In the genomic region with DNA sequence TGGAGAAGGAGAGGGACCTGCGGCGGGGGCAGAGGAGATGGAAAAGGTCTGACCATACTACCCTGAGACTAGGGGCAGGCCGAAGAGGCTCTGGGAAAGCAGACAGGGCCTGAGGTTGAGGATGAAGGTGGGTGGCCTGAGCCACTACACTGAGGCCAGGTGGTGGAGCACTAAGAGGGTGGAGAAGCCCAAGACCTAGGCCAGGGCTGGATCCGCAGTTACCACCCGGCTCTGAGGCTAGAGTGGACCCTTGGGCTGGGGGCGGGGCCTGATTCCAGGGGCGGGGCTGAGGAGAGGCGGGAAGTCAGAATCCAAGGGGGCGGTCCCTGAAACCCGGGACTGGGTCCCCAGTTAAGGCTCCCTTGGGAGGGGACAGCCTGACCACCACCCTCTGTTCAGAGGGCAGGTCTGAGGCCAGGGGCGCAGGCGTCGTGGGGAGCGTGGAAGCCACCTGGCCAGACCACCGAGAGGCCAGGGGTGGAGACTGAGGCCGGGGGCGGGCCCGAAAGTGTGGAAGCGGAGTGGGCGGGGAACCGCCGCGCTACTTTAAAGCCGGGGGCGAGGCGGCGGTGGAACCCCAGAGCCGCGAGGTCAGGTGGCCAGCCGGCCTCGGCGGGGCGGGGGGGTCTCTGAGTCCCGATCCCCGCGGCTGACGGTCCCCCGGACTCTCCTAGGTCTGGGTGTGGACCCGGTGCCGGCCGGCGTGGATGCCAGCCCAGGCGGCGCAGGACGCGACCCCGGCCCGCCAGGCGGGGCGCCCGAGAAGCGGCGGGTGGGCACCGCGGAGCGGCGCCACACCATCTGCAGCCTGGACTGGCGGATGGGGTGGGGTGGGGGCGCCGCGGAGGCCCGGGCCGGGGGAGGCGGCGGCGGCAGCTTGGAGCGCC, we compare ENCODE assay signal across 8 cellular contexts. TPM values are rescaled to one million over a fixed set of nuclear protein-coding genes. Genes with fewer than 3 reads are reported as not detected.
DNase-seq lines count a peak whose midpoint lies in the region; FAIRE-seq and TF ChIP-seq lines count a peak whose summit lies in the region.

No MANE protein-coding gene starts in this region.

- no peaks in the 10 kb centered on the region for H3K79me2 ChIP-seq in H1 (ENCODE audit: control insufficient read depth in 1 of 2, insufficient read depth in 2 of 2, low read length in 2 of 2)
- H3K79me2 ChIP-seq in neural cell (replicated peaks; ENCODE audit: insufficient read depth, low read length): no peaks in the 10 kb centered on the region

- peak overlapping the region; percentile 93 for H4K5ac ChIP-seq in H1 (ENCODE audit: insufficient read length, low read depth, low read length)

- H3K4me1 ChIP-seq in H1 (replicated peaks in 1 of 4; ENCODE audit: control insufficient read depth in 3 of 4, insufficient read depth in 4 of 4, low read length in 3 of 4) (peaks cover 0 to 10% (median 7%) of the 10 kb centered on the region in 4 experiments; a peak in 5 of 7 replicates), tibial artery (peaks cover 0 to 20% (median 14%) of the 10 kb centered on the region in 4 donors)

- intact Hi-C loops in tibial artery (cut with DNase I; ENCODE audit: low total_unique reads): no loop called here

- peak overlapping the region; percentile 82 to 100 for H3K4me2 ChIP-seq in H1 (ENCODE audit: insufficient read depth in 1 of 2, low read depth in 2 of 2, low read length in 2 of 2)
- peak overlapping the region; percentile 56 for H3K4me2 ChIP-seq in neural cell (ENCODE audit: low read length)

- peaks cover 8% of the 10 kb centered on the region for H3K23me2 ChIP-seq in H1 (ENCODE audit: low read depth, low read length)

- H2BK15ac ChIP-seq in H1 (ENCODE audit: low read length): peak overlapping the region; percentile 99; the same call in 1 of the 2 replicates

- H3F3A ChIP-seq in neural cell (ENCODE audit: insufficient read depth, low read length, poor library complexity, severe bottlenecking): no peaks in the 10 kb centered on the region

- TF ChIP-seq POLR2A in H1 (IDR thresholded peaks at IDR 0.05; ENCODE audit: control extremely low read depth in 1 of 2, low read depth in 2 of 2, low read length in 2 of 2): peak; percentile 83 to 84; a peak in 2 of 3 replicates

- H4K20me1 ChIP-seq in H1 (replicated peaks in 1 of 2; ENCODE audit: control insufficient read depth in 1 of 2, insufficient read depth in 2 of 2, low read length in 2 of 2) (no peaks in the 10 kb centered on the region), neural cell (ENCODE audit: insufficient read depth) (no peaks in the 10 kb centered on the region)

- H3K27me3 ChIP-seq in H1 (replicated peaks in 1 of 4; ENCODE audit: control insufficient read depth in 3 of 4, extremely low read depth in 1 of 4, insufficient read depth in 3 of 4, low read length in 3 of 4) (peaks cover 0 to 8% (median under 1%) of the 10 kb centered on the region in 4 experiments; a peak in 4 of 7 replicates), neural cell (ENCODE audit: insufficient read depth, low read depth, low read length) (peaks cover 38% of the 10 kb centered on the region), tibial artery (peaks cover 0 to 84% of the 10 kb centered on the region in 2 donors)

- peak overlapping the region; percentile 60 for H4K8ac ChIP-seq in H1 (ENCODE audit: extremely low read depth, insufficient read depth, low read length)

- no peaks in the 10 kb centered on the region for H3K36me3 ChIP-seq in H1 (ENCODE audit: control insufficient read depth in 2 of 4, insufficient read depth in 4 of 4, low read length in 3 of 4)
- H3K36me3 ChIP-seq in neural cell (ENCODE audit: insufficient read depth, low read length): no peaks in the 10 kb centered on the region
- no peaks in the 10 kb centered on the region for H3K36me3 ChIP-seq in tibial artery

- H3K4me3 ChIP-seq in H1 (ENCODE audit: extremely low read depth in 1 of 4, insufficient read depth in 2 of 4, low read depth in 3 of 4, low read length in 4 of 4) (peak overlapping the region; percentile 67 to 89 (median 76)), neural cell (ENCODE audit: low read length) (peak overlapping the region; percentile 69), tibial artery (peak overlapping the region; percentile 36 to 47)

- H3K27ac ChIP-seq in H1 (ENCODE audit: low read depth, low read length) (peak overlapping the region; percentile 73; the same call in 1 of the 2 replicates), neural cell (ENCODE audit: low read length) (no peak overlapping the region), tibial artery (no peak overlapping the region)

- no peak overlapping the region for H3K14ac ChIP-seq in H1 (ENCODE audit: insufficient read length)

- no peak overlapping the region for H2BK120ac ChIP-seq in H1 (replicated peaks; ENCODE audit: low read depth, low read length)

- H3K79me1 ChIP-seq in H1 (ENCODE audit: low read depth, low read length): no peaks in the 10 kb centered on the region

- TF ChIP-seq RAD21 in H1 (IDR thresholded peaks at IDR 0.05 in 1 of 2, conservative IDR thresholded peaks at IDR 0.05 in 1 of 2; ENCODE audit: low read depth in 2 of 2, low read length in 2 of 2) (no peak), neural cell (conservative IDR thresholded peaks at IDR 0.05) (no peak)

- no peaks in the 10 kb centered on the region for H3K9me2 ChIP-seq in neural cell (ENCODE audit: insufficient read depth, low read length)

- DNase-seq in NCI-H1436 (lab: John Stamatoyannopoulos, UW) (peak; percentile 85), NCI-H1436 treated with DMSO at 0.1 percent for 48 hours (lab: John Stamatoyannopoulos, UW) (no peak), NCI-H2196 (lab: John Stamatoyannopoulos, UW; ENCODE audit: unreplicated experiment) (peak; percentile 90), H1 (ENCODE audit: low read depth in 1 of 2, low spot score in 2 of 2) (peak; percentile 57 to 99), tibial artery (peak in 1 of 2 donors; percentile 51), GM19238 (ENCODE audit: insufficient read length, low spot score) (no peak)
- peak; percentile 44 for DNase-seq in activated CD4-positive, alpha-beta T cell treated with anti-CD3 and anti-CD28 coated beads, Interleukin-2, amount 50 U/mL, for 1 hour

- H3K9ac ChIP-seq in H1 (replicated peaks in 1 of 4; ENCODE audit: extremely low read depth in 1 of 4, low read depth in 3 of 4, low read length in 3 of 4) (peak overlapping the region; percentile 70 to 89 (median 77); a peak in 6 of 7 replicates), neural cell (ENCODE audit: low read length) (peak overlapping the region; percentile 42)

- CTCF ChIA-PET in H1 (lab: Charles Lee; ENCODE audit: partially characterized antibody): interaction anchor here (0.8 to 5.9 kb wide), 33 partner anchors 8 to 195 kb away, joined by 3 to 85 read pairs (median 5); a partner anchor contains a TSS

- peak overlapping the region; percentile 61 for H4K91ac ChIP-seq in H1 (replicated peaks; ENCODE audit: insufficient read length, low read length)

- peak; percentile 65 for FAIRE-seq in H1 (lab: Jason Lieb, UNC)

- H2AK5ac ChIP-seq in H1 (ENCODE audit: low read depth, low read length): no peak overlapping the region

- TF ChIP-seq EP300 in H1 (IDR thresholded peaks at IDR 0.05; ENCODE audit: borderline replicate concordance in 1 of 2, low read depth in 2 of 2, low read length in 2 of 2) (no peak), neural cell (conservative IDR thresholded peaks at IDR 0.05; ENCODE audit: poor library complexity, severe bottlenecking) (no peak)

- 0 out of 2 replicates have a peak overlapping the region, but pooled peaks have one; percentile 90 for H2BK20ac ChIP-seq in H1 (ENCODE audit: low read length)

- H2BK5ac ChIP-seq in H1 (ENCODE audit: low read depth, low read length): peak overlapping the region; percentile 99

- H3K23ac ChIP-seq in H1 (ENCODE audit: insufficient read length): no peak overlapping the region

- POLR2A ChIA-PET in H1 (lab: Charles Lee; ENCODE audit: partially characterized antibody): interaction anchor here (0.7 to 2.3 kb wide), 7 partner anchors 10 to 147 kb away, joined by 3 to 8 read pairs (median 3); a partner anchor contains a TSS

- WGBS in H1 (ENCODE audit: extremely low coverage in 1 of 2, insufficient coverage in 1 of 2, insufficient read length in 1 of 2, insufficient replicate concordance in 2 of 2, low coverage in 1 of 2, low lambda C conversion rate in 2 of 2, missing lambda C conversion rate in 1 of 2), 2 experiments: 1% methylated on average over 47 of the region's 67 CpGs; no CpG with 5 or more reads in 1 of the 2 experiments

- no peaks in the 10 kb centered on the region; a peak in 1 of 4 replicates for H3K9me3 ChIP-seq in H1 (ENCODE audit: insufficient read depth in 2 of 2, low read depth in 1 of 2, low read length in 1 of 2)
- no peaks in the 10 kb centered on the region for H3K9me3 ChIP-seq in neural cell (ENCODE audit: low read length)
- no peaks in the 10 kb centered on the region for H3K9me3 ChIP-seq in tibial artery

- no peak overlapping the region for H3K4ac ChIP-seq in H1 (replicated peaks; ENCODE audit: insufficient read length, low read depth, low read length)

- peak overlapping the region; percentile 50 for H3K56ac ChIP-seq in H1 (replicated peaks; ENCODE audit: insufficient read length, low read depth, low read length)

- TF ChIP-seq CTCF in H1 (IDR thresholded peaks at IDR 0.05; ENCODE audit: control extremely low read depth in 1 of 3, insufficient read depth in 1 of 3, low read depth in 1 of 3, low read length in 3 of 3): peak; percentile 2 to 39 (median 23)
- peak; percentile 63 for TF ChIP-seq CTCF in neural cell (IDR thresholded peaks at IDR 0.05; ENCODE audit: poor library complexity, severe bottlenecking)
- no peak for TF ChIP-seq CTCF in tibial artery (IDR thresholded peaks at IDR 0.05)

- H2BK12ac ChIP-seq in H1 (ENCODE audit: low read depth, low read length): peak overlapping the region; percentile 92; the same call in 1 of the 2 replicates

- H3K18ac ChIP-seq in H1 (ENCODE audit: extremely low read depth, low read length): peak overlapping the region; percentile 100

- H2AFZ ChIP-seq in H1 (ENCODE audit: low read length): peak overlapping the region; percentile 97; the same call in 1 of the 2 replicates
- peak overlapping the region; percentile 16 for H2AFZ ChIP-seq in neural cell (ENCODE audit: low read depth, low read length)

RNA-seq across cellular contexts. Expression of a gene that starts 8.3 kb away (rescaled TPM):
- 5.5 and 6.0 TPM in 2 replicates for total RNA-seq in H1 (2021; fragmentation: NEBNext Ultra II Directional; extraction: Animal tissue kit (Norgen Biotek cat#: 25700))
- polyA plus RNA-seq in H1 (2011; rRNA removed) (15.8 and 23.1 TPM in 2 replicates), neural cell (1.5 and 3.0 TPM in 2 replicates)
- polyA plus RNA-seq in H1 (2011; cell fraction: cytosol; rRNA removed): 16.4 TPM
- polyA plus RNA-seq in H1 (2011; cell fraction: nucleus; rRNA removed): 18.8 TPM
- 6.0 to 15.5 TPM (median 12.7 TPM) in 4 replicates for polyA plus RNA-seq in H1 (2012, experiment 1 of 2)
- polyA plus RNA-seq in H1 (2012, experiment 2 of 2): 11.1 TPM
- 4.5 TPM for polyA plus RNA-seq in H1 (2013, experiment 1 of 2)
- polyA plus RNA-seq in H1 (2013, experiment 2 of 2): 3.6 TPM
- 9.2 and 11.2 TPM in 2 replicates for polyA minus RNA-seq in H1 (2011; rRNA and poly(A)+ RNA removed)
- 9.8 TPM for polyA minus RNA-seq in H1 (2011; cell fraction: cytosol; rRNA and poly(A)+ RNA removed)
- polyA minus RNA-seq in H1 (2011; cell fraction: nucleus; rRNA and poly(A)+ RNA removed): 9.6 TPM
- 1.7 and 2.2 TPM in 2 replicates for polyA minus RNA-seq in neural cell

RNA-seq across cellular contexts. Expression of a gene that starts 33.5 kb away (rescaled TPM):
- total RNA-seq in H1 (2021; fragmentation: NEBNext Ultra II Directional; extraction: Animal tissue kit (Norgen Biotek cat#: 25700)): 0.37 and 0.82 TPM in 2 replicates
- polyA plus RNA-seq in H1 (2011; rRNA removed) (4.3 and 4.4 TPM in 2 replicates), neural cell (0.58 TPM in 1 of 2 replicates, not detected in the other)
- polyA plus RNA-seq in H1 (2011; cell fraction: cytosol; rRNA removed): 4.6 TPM
- 4.5 TPM for polyA plus RNA-seq in H1 (2011; cell fraction: nucleus; rRNA removed)
- polyA plus RNA-seq in H1 (2012, experiment 1 of 2): 3.0 to 5.6 TPM (median 4.3 TPM) in 4 replicates
- polyA plus RNA-seq in H1 (2012, experiment 2 of 2): 3.6 TPM
- polyA plus RNA-seq in H1 (2013, experiment 1 of 2): 0.30 TPM
- 0.37 TPM for polyA plus RNA-seq in H1 (2013, experiment 2 of 2)
- 3.5 and 4.4 TPM in 2 replicates for polyA minus RNA-seq in H1 (2011; rRNA and poly(A)+ RNA removed)
- polyA minus RNA-seq in H1 (2011; cell fraction: cytosol; rRNA and poly(A)+ RNA removed): 2.6 TPM
- 1.6 TPM for polyA minus RNA-seq in H1 (2011; cell fraction: nucleus; rRNA and poly(A)+ RNA removed)
- not detected in 2 replicates for polyA minus RNA-seq in neural cell

RNA-seq across cellular contexts. Expression of a gene that starts 50.6 kb away (rescaled TPM):
- total RNA-seq in H1 (2021; fragmentation: NEBNext Ultra II Directional; extraction: Animal tissue kit (Norgen Biotek cat#: 25700)): 1.8 and 2.4 TPM in 2 replicates
- polyA plus RNA-seq in H1 (2011; rRNA removed) (2.4 TPM in 2 replicates), neural cell (9.6 and 12.8 TPM in 2 replicates)
- polyA plus RNA-seq in H1 (2011; cell fraction: cytosol; rRNA removed): 1.5 TPM
- polyA plus RNA-seq in H1 (2011; cell fraction: nucleus; rRNA removed): 2.9 TPM
- 2.4 to 3.7 TPM (median 3.0 TPM) in 4 replicates for polyA plus RNA-seq in H1 (2012, experiment 1 of 2)
- polyA plus RNA-seq in H1 (2012, experiment 2 of 2): 2.2 TPM
- 2.1 TPM for polyA plus RNA-seq in H1 (2013, experiment 1 of 2)
- polyA plus RNA-seq in H1 (2013, experiment 2 of 2): 2.3 TPM
- polyA minus RNA-seq in H1 (2011; rRNA and poly(A)+ RNA removed): 3.7 and 3.9 TPM in 2 replicates
- 2.3 TPM for polyA minus RNA-seq in H1 (2011; cell fraction: cytosol; rRNA and poly(A)+ RNA removed)
- 2.4 TPM for polyA minus RNA-seq in H1 (2011; cell fraction: nucleus; rRNA and poly(A)+ RNA removed)
- 41.1 and 43.8 TPM in 2 replicates for polyA minus RNA-seq in neural cell

Comparison
In these comparisons a context has a peak if more than half of its experiments do, and no peak if none do; other contexts are left out.
1. DNase-seq: peak in NCI-H1436 (single experiment), NCI-H2196 (single experiment), activated CD4-positive, alpha-beta T cell treated with anti-CD3 and anti-CD28 coated beads, Interleukin-2, amount 50 U/mL, for 1 hour (single experiment) and H1 (2 of 2); none in NCI-H1436 treated with DMSO at 0.1 percent for 48 hours (single experiment) and GM19238 (single experiment).
2. CTCF ChIP-seq: peak in H1 (3 of 3) and neural cell (single experiment); none in tibial artery (0 of 2).
3. Peak in every context shown above with its lines, with median percentiles within 50 percentile points of each other: H3K4me3 ChIP-seq.